ENCODE assay signal across 1 cellular context in genomic region chr13:114132419-114133121, GRCh38.
TF ChIP-seq lines count a peak whose summit lies in the region.

TSS of gene RASA3 (minus strand) at chr13:114132623. CDS start at chr13:114132489, 134 bp downstream.

TF ChIP-seq in K562, 482 proteins besides CTCF, POLR2A, EP300 and RAD21 (continued from another document and continues in another):
- no peak for TF ChIP-seq HMBOX1 (IDR thresholded peaks at IDR 0.05)
- no peak for TF ChIP-seq XRCC4 (IDR thresholded peaks at IDR 0.05; ENCODE audit: extremely low read depth, insufficient read depth, insufficient read length)
- TF ChIP-seq ZNF217 (CRISPR knock-in tag; IDR thresholded peaks at IDR 0.05): no peak
- no peak for TF ChIP-seq SFPQ (IDR thresholded peaks at IDR 0.05; ENCODE audit: low read depth, low read length)
- TF ChIP-seq JUNB (CRISPR knock-in tag; conservative IDR thresholded peaks at IDR 0.05): no peak
- no peak for TF ChIP-seq HES1 (IDR thresholded peaks at IDR 0.05; ENCODE audit: low read depth)
- TF ChIP-seq TBP (optimal IDR thresholded peaks at IDR 0.05; ENCODE audit: low read depth, low read length): peak; percentile 23
- TF ChIP-seq DMBX1 (CRISPR knock-in tag; IDR thresholded peaks at IDR 0.05; ENCODE audit: borderline replicate concordance): no peak
- no peak for TF ChIP-seq PPARD (CRISPR knock-in tag; IDR thresholded peaks at IDR 0.05)
- peak; percentile 29 for TF ChIP-seq VEZF1 (CRISPR knock-in tag; IDR thresholded peaks at IDR 0.05)
- TF ChIP-seq MEIS2 (IDR thresholded peaks at IDR 0.05; ENCODE audit: partially characterized antibody): no peak
- no peak for TF ChIP-seq PCBP2 (IDR thresholded peaks at IDR 0.05; ENCODE audit: low read depth, low read length, poor library complexity, severe bottlenecking)
- TF ChIP-seq POLR2G (IDR thresholded peaks at IDR 0.05; ENCODE audit: low read depth, low read length): peak; percentile 74
- 0 out of 6 replicates have a peak, but pooled peaks of 1 of the 3 experiments have one; percentile 19 for TF ChIP-seq ZBTB11 (CRISPR knock-in tag; IDR thresholded peaks at IDR 0.05)
- no peak for TF ChIP-seq SETDB1 (IDR thresholded peaks at IDR 0.05; ENCODE audit: low read length)
- TF ChIP-seq THAP12 (CRISPR knock-in tag; IDR thresholded peaks at IDR 0.05): 0 out of 2 replicates have a peak, but pooled peaks have one; percentile 33
- TF ChIP-seq ZBTB7A (IDR thresholded peaks at IDR 0.05; ENCODE audit: borderline replicate concordance, control insufficient read depth, low read depth, low read length): peak; percentile 89; the same call in 1 of the 2 replicates
- TF ChIP-seq POLR2AphosphoS5 (IDR thresholded peaks at IDR 0.05; ENCODE audit: control insufficient read depth, insufficient read depth, low read depth, low read length): peak; percentile 22; the same call in 1 of the 2 replicates
- no peak for TF ChIP-seq LEF1 (IDR thresholded peaks at IDR 0.05)
- peak; percentile 38 for TF ChIP-seq ZFX (CRISPR knock-in tag; IDR thresholded peaks at IDR 0.05)
- TF ChIP-seq THRAP3 (IDR thresholded peaks at IDR 0.05; ENCODE audit: borderline replicate concordance): no peak
- TF ChIP-seq UBTF (IDR thresholded peaks at IDR 0.05; ENCODE audit: borderline replicate concordance in 1 of 2, low read depth in 2 of 2, low read length in 2 of 2): peak in 1 of 2 experiments; percentile 43; a peak in 1 of 4 replicates
- TF ChIP-seq MGA (IDR thresholded peaks at IDR 0.05): no peak
- no peak for TF ChIP-seq EGR1 (conservative IDR thresholded peaks at IDR 0.05)
- TF ChIP-seq CCNT2 (IDR thresholded peaks at IDR 0.05; ENCODE audit: borderline replicate concordance, extremely low read depth, insufficient read length, low read depth, low read length): peak; percentile 34
- peak; percentile 38; the same call in 1 of the 2 replicates for TF ChIP-seq PHF8 (IDR thresholded peaks at IDR 0.05; ENCODE audit: borderline replicate concordance, low read length)
- TF ChIP-seq PRPF4 (IDR thresholded peaks at IDR 0.05; ENCODE audit: insufficient read depth, low read depth, low read length, poor library complexity, severe bottlenecking): no peak
